19 cellular contexts compared by ENCODE assay signal in the genomic region with DNA sequence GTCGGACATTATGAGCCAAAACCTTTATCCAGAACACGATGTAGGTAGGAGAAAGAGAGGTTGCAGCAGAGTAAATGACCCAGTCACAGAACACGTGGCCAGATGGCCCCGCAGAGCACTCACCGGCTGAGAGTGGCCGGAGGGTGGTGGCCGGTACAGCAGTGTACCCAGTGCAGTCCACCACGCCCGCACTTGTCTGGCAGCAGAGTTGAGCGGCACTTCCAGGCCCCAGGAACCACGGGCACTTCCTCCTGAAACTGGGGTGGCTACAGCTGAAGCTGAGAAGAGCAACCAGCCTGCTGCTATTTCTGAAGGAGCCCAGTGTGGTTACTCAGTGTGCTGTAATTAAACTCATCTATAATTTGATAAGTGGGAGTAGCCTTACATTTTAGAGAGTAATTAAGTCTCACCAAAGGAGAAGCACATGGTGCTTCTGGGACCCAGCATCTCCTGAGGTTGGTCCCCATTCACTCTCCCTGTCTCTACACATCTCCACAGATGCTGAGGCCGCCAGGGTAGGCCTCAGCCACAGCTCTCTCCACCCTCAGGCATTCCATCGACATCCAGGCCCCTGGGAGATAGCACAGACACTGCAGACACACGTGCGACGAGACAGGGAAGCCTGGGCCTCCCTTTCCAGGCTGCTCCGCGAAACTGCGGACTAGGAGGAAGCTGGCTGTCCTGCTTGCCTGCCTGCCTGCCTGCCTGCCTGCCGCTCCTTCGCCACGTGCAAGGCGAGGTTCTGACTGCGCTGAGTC. TPM values are rescaled to one million over a fixed set of nuclear protein-coding genes. Genes with fewer than 3 reads are reported as not detected.
DNase-seq lines count a peak whose midpoint lies in the region; ATAC-seq and TF ChIP-seq lines count a peak whose summit lies in the region.
"Had no signal": no experiment of that assay in that cellular context is flagged by ENCODE, and none has a peak within 500 bp of the region (broad histone marks: within the 10 kb centered on the region; RNA-seq: fewer than 3 reads in every experiment).

No MANE protein-coding gene starts in this region.

- H3K4me3 Mint-ChIP-seq in brain (no peak overlapping the region), nephron (no peak overlapping the region)
- H3K4me3 Mint-ChIP-seq in activated CD8-positive, alpha-beta T cell treated with anti-CD3 and anti-CD28 coated beads, Interleukin-2, amount 10 ng/mL, durations not matched to agents 7 days and 5 days, result no peak overlapping the region
- H3K4me3 Mint-ChIP-seq: activated B cell treated with CpG ODN at 0.5 μM for 24 hours; activated naive CD8-positive, alpha-beta T cell treated with anti-CD3 and anti-CD28 coated beads, Interleukin-2, amount 50 U/mL, for 24 hours; naive thymus-derived CD4-positive, alpha-beta T cell had no signal

- H3K9me3 Mint-ChIP-seq in brain (peaks cover 0 to 2% (median 0%) of the 10 kb centered on the region in 5 experiments), nephron (no peaks in the 10 kb centered on the region)
- no peaks in the 10 kb centered on the region for H3K9me3 Mint-ChIP-seq in activated CD8-positive, alpha-beta T cell treated with anti-CD3 and anti-CD28 coated beads, Interleukin-2, amount 10 ng/mL, durations not matched to agents 7 days and 5 days (ENCODE audit: insufficient read depth)
- H3K9me3 Mint-ChIP-seq: activated B cell treated with CpG ODN at 0.5 μM for 24 hours; activated naive CD8-positive, alpha-beta T cell treated with anti-CD3 and anti-CD28 coated beads, Interleukin-2, amount 50 U/mL, for 24 hours; CD8-positive, alpha-beta memory T cell; naive thymus-derived CD4-positive, alpha-beta T cell had no signal

- H3K36me3 Mint-ChIP-seq in brain, result no peaks in the 10 kb centered on the region
- no peaks in the 10 kb centered on the region for H3K36me3 Mint-ChIP-seq in nephron (ENCODE audit: low read depth)
- H3K36me3 Mint-ChIP-seq in activated CD8-positive, alpha-beta T cell treated with anti-CD3 and anti-CD28 coated beads, Interleukin-2, amount 10 ng/mL, durations not matched to agents 7 days and 5 days (ENCODE audit: low read depth), result peaks cover 12% of the 10 kb centered on the region

- peaks cover 13% of the 10 kb centered on the region for H3K27me3 Mint-ChIP-seq in brain
- H3K27me3 Mint-ChIP-seq in nephron (ENCODE audit: low read depth), result peaks cover 8% of the 10 kb centered on the region
- H3K27me3 Mint-ChIP-seq in activated CD8-positive, alpha-beta T cell treated with anti-CD3 and anti-CD28 coated beads, Interleukin-2, amount 10 ng/mL, durations not matched to agents 7 days and 5 days (ENCODE audit: low read depth), result no peaks in the 10 kb centered on the region
- H3K27me3 Mint-ChIP-seq: activated B cell treated with CpG ODN at 0.5 μM for 24 hours; CD8-positive, alpha-beta memory T cell; naive thymus-derived CD4-positive, alpha-beta T cell had no signal

- ATAC-seq in left cardiac atrium (no peak), left ventricle myocardium superior (no peak), HG02588 (IDR thresholded peaks at IDR 0.05; ENCODE audit: unreplicated experiment) (no peak), omental fat pad (ENCODE audit: low FRiP score) (no peak)
- no peak for ATAC-seq in activated CD8-positive, alpha-beta T cell treated with anti-CD3 and anti-CD28 coated beads, Interleukin-2, amount 10 ng/mL, durations not matched to agents 7 days and 5 days
- ATAC-seq: activated naive CD8-positive, alpha-beta T cell treated with anti-CD3 and anti-CD28 coated beads, Interleukin-2, amount 50 U/mL, for 24 hours; naive thymus-derived CD4-positive, alpha-beta T cell; psoas muscle had no signal

- H3K27ac Mint-ChIP-seq in brain, result peak overlapping the region in 4 of 5 experiments; percentile 36 to 73 (median 67)
- H3K27ac Mint-ChIP-seq in nephron, result peak overlapping the region in 2 of 3 experiments; percentile 51 to 61
- H3K27ac Mint-ChIP-seq in activated CD8-positive, alpha-beta T cell treated with anti-CD3 and anti-CD28 coated beads, Interleukin-2, amount 10 ng/mL, durations not matched to agents 7 days and 5 days, result no peak overlapping the region
- H3K27ac Mint-ChIP-seq: activated B cell treated with CpG ODN at 0.5 μM for 24 hours; activated naive CD8-positive, alpha-beta T cell treated with anti-CD3 and anti-CD28 coated beads, Interleukin-2, amount 50 U/mL, for 24 hours; CD8-positive, alpha-beta memory T cell; naive thymus-derived CD4-positive, alpha-beta T cell had no signal

- POLR2A ChIA-PET in activated CD8-positive, alpha-beta T cell treated with anti-CD3 and anti-CD28 coated beads, Interleukin-2, amount 10 ng/mL, durations not matched to agents 7 days and 5 days (lab: Charles Lee), result no interaction called here

- DNase-seq in left cardiac atrium (peak; percentile 8), left ventricle myocardium superior (no peak), EL (no peak), omental fat pad (ENCODE audit: low spot score) (no peak)
- DNase-seq in activated CD8-positive, alpha-beta T cell treated with anti-CD3 and anti-CD28 coated beads, Interleukin-2, amount 10 ng/mL, durations not matched to agents 7 days and 5 days, result no peak
- DNase-seq: activated B cell treated with CpG ODN at 0.5 μM for 24 hours; activated naive CD8-positive, alpha-beta T cell treated with anti-CD3 and anti-CD28 coated beads, Interleukin-2, amount 50 U/mL, for 24 hours; CD8-positive, alpha-beta memory T cell; erythroblast; naive thymus-derived CD4-positive, alpha-beta T cell; NCI-H1694 treated with DMSO at 0.1 percent for 48 hours; NCI-H2227 treated with DMSO at 0.1 percent for 48 hours; NK-92 treated with Interleukin-12 subunit alpha and Interleukin-12 subunit beta, amount 100 ng/mL, for 24 hours; psoas muscle; spleen; T-helper 2 cell had no signal

- H3K4me1 Mint-ChIP-seq in brain (peaks cover 77% of the 10 kb centered on the region), nephron (peaks cover 47% of the 10 kb centered on the region)
- peaks cover 23% of the 10 kb centered on the region for H3K4me1 Mint-ChIP-seq in activated CD8-positive, alpha-beta T cell treated with anti-CD3 and anti-CD28 coated beads, Interleukin-2, amount 10 ng/mL, durations not matched to agents 7 days and 5 days (ENCODE audit: low read depth)
- H3K4me1 Mint-ChIP-seq: activated naive CD8-positive, alpha-beta T cell treated with anti-CD3 and anti-CD28 coated beads, Interleukin-2, amount 50 U/mL, for 24 hours had no signal

- CTCF ChIA-PET in activated CD8-positive, alpha-beta T cell treated with anti-CD3 and anti-CD28 coated beads, Interleukin-2, amount 10 ng/mL, durations not matched to agents 7 days and 5 days (lab: Charles Lee), result interaction anchor here (1.0 kb wide), 1 partner anchor 250 kb away, joined by 3 read pairs; no protein-coding TSS in a partner anchor

- intact Hi-C loops in left cardiac atrium (cut with DNase I) (loop anchor here in 1 of 2 donors (10.0 kb wide), 1 partner anchor 281 kb away; no protein-coding TSS in a partner anchor), left ventricle myocardium superior (cut with micrococcal nuclease) (no loop called here)

- no peak for TF ChIP-seq CTCF in brain (conservative IDR thresholded peaks at IDR 0.05)
- no peak for TF ChIP-seq CTCF in nephron (IDR thresholded peaks at IDR 0.05; ENCODE audit: unreplicated experiment in 3 of 3)
- no peak for TF ChIP-seq CTCF in omental fat pad (IDR thresholded peaks at IDR 0.05)

RNA-seq across cellular contexts. Expression of a gene that starts 49.8 kb away (rescaled TPM):
- total RNA-seq in left cardiac atrium, result 10 to 100 TPM; 29.9 to 31.4 TPM
- total RNA-seq in left ventricle myocardium superior, result 56.3 TPM
- polyA plus RNA-seq in brain (ENCODE audit: insufficient read depth, low read depth, low replicate concordance), result 43.2 TPM
- 100 to 1,000 TPM; 166 to 171 TPM for total RNA-seq in activated CD8-positive, alpha-beta T cell treated with anti-CD3 and anti-CD28 coated beads, Interleukin-2, amount 10 ng/mL, durations not matched to agents 7 days and 5 days
- 10 to 100 TPM; 11.9 to 24.9 (median 16.1) TPM for total RNA-seq in omental fat pad
